ENCODE assay signal across 22 cellular contexts in genomic region chr13:66879971-66880370, GRCh38.
"Had no signal": no experiment of that assay in that cellular context is flagged by ENCODE, and none has a peak within 500 bp of the region (broad histone marks: within the 10 kb centered on the region; RNA-seq: fewer than 3 reads in every experiment).

No MANE protein-coding gene starts in this region.

- H3K9me3 ChIP-seq: left lung, thyroid gland, upper lobe of right lung had no signal

- DNase-seq: activated CD4-positive, alpha-beta T cell treated with anti-CD3 and anti-CD28 coated beads for 4 hours; activated CD4-positive, alpha-beta T cell treated with anti-CD3 and anti-CD28 coated beads, Interleukin-2, amount 50 U/mL, for 48 hours; activated CD8-positive, alpha-beta memory T cell treated with anti-CD3 and anti-CD28 coated beads, Interleukin-2, amount 50 U/mL, for 48 hours; activated effector memory CD4-positive, alpha-beta T cell treated with Interleukin-2 at 50 U/mL for 16 hours; activated naive CD4-positive, alpha-beta T cell treated with anti-CD3 and anti-CD28 coated beads for 36 hours; activated naive CD8-positive, alpha-beta T cell treated with anti-CD3 and anti-CD28 coated beads, Interleukin-2, amount 10 ng/mL, durations not matched to agents 7 days and 5 days; activated T-cell treated with anti-CD3 and anti-CD28 coated beads, Interleukin-2, amount 50 U/mL, for 48 hours; amniotic stem cell; cerebellar nuclear complex; immature natural killer cell; left lung; natural killer cell; retina; spleen; stimulated activated CD4-positive, alpha-beta T cell treated with anti-CD3 and anti-CD28 coated beads, Interleukin-4, amount 100 ng/mL, for 1 hour; stimulated activated naive CD4-positive, alpha-beta T cell; T-helper 9 cell; thyroid gland; upper lobe of right lung had no signal

- H3K4me1 ChIP-seq: left lung, thyroid gland, upper lobe of right lung had no signal

- H3K27ac ChIP-seq: coronary artery, epithelial cell of prostate, left lung, spleen, thyroid gland, upper lobe of right lung had no signal

- H3K27me3 ChIP-seq: left lung, spleen, thyroid gland, upper lobe of right lung had no signal

- H3K36me3 ChIP-seq: left lung, spleen, thyroid gland, upper lobe of right lung had no signal

- H3K4me3 ChIP-seq: coronary artery, left lung, lung, spleen, thyroid gland, upper lobe of right lung had no signal

- ATAC-seq: left lung, natural killer cell, upper lobe of right lung had no signal
